In the genomic region with DNA sequence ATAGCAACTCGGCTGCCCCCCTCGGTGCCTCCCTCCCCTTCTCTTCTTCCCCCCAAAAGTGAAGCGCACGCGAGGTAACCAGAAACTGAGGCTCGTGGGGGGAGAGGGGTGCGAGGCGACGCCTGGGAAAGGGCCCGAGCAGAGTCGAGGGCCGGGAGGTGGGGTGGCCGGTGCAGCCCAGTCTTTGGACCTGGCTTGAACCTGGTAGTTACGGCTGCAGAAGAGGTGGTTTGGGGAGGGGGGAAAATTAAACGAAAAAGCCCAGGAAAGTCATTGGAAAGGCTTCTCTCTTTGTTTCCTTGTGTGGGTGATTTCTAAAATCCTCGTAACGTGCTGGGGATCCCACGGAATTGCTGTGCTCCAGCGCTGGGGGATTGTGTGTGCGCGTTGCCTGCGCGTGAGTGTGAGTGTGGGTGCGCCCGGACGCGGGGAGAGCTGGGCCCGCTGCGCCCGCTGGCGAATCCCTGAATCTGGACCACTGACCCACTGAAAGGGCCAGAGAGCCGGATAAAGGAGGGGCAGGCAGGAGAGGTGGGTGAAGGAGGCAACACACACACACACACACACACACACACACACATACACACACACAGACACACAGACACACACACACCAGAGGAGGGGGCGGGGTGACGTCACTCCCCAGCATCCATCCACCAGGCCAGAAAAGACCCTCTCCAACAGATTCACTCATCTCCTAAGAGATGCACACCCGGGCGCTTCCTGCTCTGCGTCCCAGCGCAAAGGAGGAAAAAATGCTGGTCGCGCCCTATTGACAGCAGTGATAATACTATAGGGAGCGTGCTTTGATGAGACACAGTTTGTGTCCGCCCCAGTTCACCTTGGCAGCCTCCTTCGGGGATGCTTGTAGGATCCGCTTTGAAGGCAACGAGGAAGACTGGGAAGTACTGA, we compare ENCODE assay signal across 8 cellular contexts.
DNase-seq lines count a peak whose midpoint lies in the region; FAIRE-seq and TF ChIP-seq lines count a peak whose summit lies in the region.
"Had no signal": no experiment of that assay in that cellular context is flagged by ENCODE, and none has a peak within 500 bp of the region (broad histone marks: within the 10 kb centered on the region; RNA-seq: fewer than 3 reads in every experiment).

No MANE protein-coding gene starts in this region.

- in situ Hi-C loops in KBM-7 (cut with MboI; ENCODE audit: low pct_unique_long_range_greater_than_20kb, low sequenced_read_pairs), result no loop called here

- peak overlapping the region; percentile 25; the same call in 1 of the 2 replicates for H3K4me2 ChIP-seq in KMS-11

- DNase-seq in bronchial epithelial cell (ENCODE audit: low read depth) (no peak), left kidney (ENCODE audit: low read depth, low spot score) (peak; percentile 83), medulla oblongata (ENCODE audit: extremely low spot score) (no peak), KBM-7 (no peak), germinal center (ENCODE audit: low spot score) (no peak)

- no peaks in the 10 kb centered on the region for H4K20me1 ChIP-seq in KMS-11 (ENCODE audit: insufficient read depth)

- TF ChIP-seq CTCF in KMS-11 (conservative IDR thresholded peaks at IDR 0.05; ENCODE audit: low read depth, low read length) (no peak), bronchial epithelial cell (IDR thresholded peaks at IDR 0.05; ENCODE audit: insufficient read depth, low read length, severe bottlenecking) (no peak)

- no peaks in the 10 kb centered on the region for H3K9me3 ChIP-seq in stomach smooth muscle (ENCODE audit: control insufficient read depth in 2 of 2, low read length in 2 of 2)

- no peaks in the 10 kb centered on the region for H3K36me3 ChIP-seq in KMS-11 (ENCODE audit: insufficient read depth)
- H3K36me3 ChIP-seq in bronchial epithelial cell (ENCODE audit: control insufficient read depth, insufficient read depth, low read length), result no peaks in the 10 kb centered on the region
- H3K36me3 ChIP-seq in stomach smooth muscle (ENCODE audit: control insufficient read depth in 2 of 2, insufficient read depth in 2 of 2, low read length in 2 of 2), result no peaks in the 10 kb centered on the region

- no peak overlapping the region for H3K9ac ChIP-seq in KMS-11
- H3K9ac ChIP-seq in stomach smooth muscle (ENCODE audit: low read length in 2 of 2), result peak overlapping the region in 1 of 2 donors; percentile 14

- no peaks in the 10 kb centered on the region for H3K79me2 ChIP-seq in KMS-11 (ENCODE audit: insufficient read depth, low read depth)

- no peak overlapping the region for H3K27ac ChIP-seq in KMS-11
- H3K27ac ChIP-seq in stomach smooth muscle (ENCODE audit: low read length), result no peak overlapping the region

- FAIRE-seq in bronchial epithelial cell (lab: Jason Lieb, UNC), result no peak
- FAIRE-seq: islet of Langerhans had no signal

- peak overlapping the region; percentile 66 for H2AFZ ChIP-seq in KMS-11 (ENCODE audit: low read depth)

- H3K4me1 ChIP-seq in KMS-11 (ENCODE audit: low read depth, poor library complexity, severe bottlenecking) (no peaks in the 10 kb centered on the region), stomach smooth muscle (ENCODE audit: control insufficient read depth, insufficient read depth, low read length) (peaks cover 13% of the 10 kb centered on the region)

- H3K27me3 ChIP-seq in KMS-11 (ENCODE audit: insufficient read depth, low read depth), result no peaks in the 10 kb centered on the region
- peaks cover 3% of the 10 kb centered on the region for H3K27me3 ChIP-seq in bronchial epithelial cell (ENCODE audit: control insufficient read depth, insufficient read depth, low read length)
- peaks cover 11 to 33% of the 10 kb centered on the region in 2 donors for H3K27me3 ChIP-seq in stomach smooth muscle (ENCODE audit: control insufficient read depth in 1 of 2, insufficient read depth in 2 of 2, low read length in 2 of 2)

- H3K4me3 ChIP-seq in KMS-11 (IDR thresholded peaks at IDR 0.05; ENCODE audit: insufficient read depth, low read depth, low read length) (no peak overlapping the region), bronchial epithelial cell (ENCODE audit: low read depth, low read length) (peak overlapping the region; percentile 55), stomach smooth muscle (ENCODE audit: low read length in 2 of 2) (peak overlapping the region; percentile 30 to 71)
